8 cellular contexts compared by ENCODE assay signal in the genomic region with DNA sequence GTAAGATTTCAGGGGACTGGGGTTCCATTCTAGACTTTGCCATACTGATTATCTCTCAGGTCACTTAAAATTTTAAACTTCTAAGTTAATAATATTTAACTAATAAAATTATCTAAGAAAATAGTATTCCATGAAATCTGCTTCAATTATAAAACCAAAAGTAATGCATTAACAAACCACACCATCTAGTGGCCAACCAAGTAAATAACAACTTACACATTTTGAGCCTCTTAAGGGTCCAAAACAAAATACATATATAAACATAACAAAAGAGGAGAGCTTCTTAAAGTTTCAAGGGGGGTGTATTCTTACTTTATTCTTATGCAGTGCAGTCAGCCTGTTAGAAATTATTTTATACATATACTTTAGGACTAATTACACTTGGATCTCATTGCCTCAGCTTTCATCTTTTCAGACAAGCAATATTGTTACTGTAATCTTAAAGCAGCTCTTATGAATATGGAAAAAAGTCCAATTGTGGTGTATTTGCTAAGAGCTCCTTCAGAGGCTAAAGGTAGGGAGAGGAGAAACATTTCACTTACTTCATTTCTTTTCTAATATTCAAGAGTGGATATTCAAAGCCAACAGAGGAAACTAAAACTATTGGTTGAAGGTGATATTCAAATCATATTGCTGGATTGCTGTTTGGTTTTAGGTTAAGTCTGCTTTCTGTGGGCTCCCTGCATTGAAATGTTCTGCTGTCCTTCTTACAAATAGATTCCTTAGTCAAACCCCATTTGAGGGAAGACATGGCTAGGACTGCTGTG.
A peak's percentile ranks its signal among the peaks of the same experiment; 100 is the strongest.
DNase-seq lines count a peak whose midpoint lies in the region; ATAC-seq, FAIRE-seq and TF ChIP-seq lines count a peak whose summit lies in the region.

No MANE protein-coding gene starts in this region.

- peak; percentile 14 for DNase-seq in A172 (ENCODE audit: low spot score)
- no peak for DNase-seq in GM12864 (ENCODE audit: low read depth)
- DNase-seq in NCI-H146 (lab: John Stamatoyannopoulos, UW), result peak; percentile 2
- DNase-seq in astrocyte of the spinal cord (ENCODE audit: low read depth, low spot score), result peak; percentile 60
- no peak for DNase-seq in left lung
- no peak for DNase-seq in GM19239 (ENCODE audit: insufficient read length, low spot score)
- no peak for DNase-seq in OCI-M2 (lab: John Stamatoyannopoulos, UW; ENCODE audit: unreplicated experiment)

- intact Hi-C loops in left lung (cut with DNase I), result no loop called here

- H3K27ac ChIP-seq in left lung, result no peak overlapping the region

- peaks cover 0 to 6% of the 10 kb centered on the region in 2 donors for H3K36me3 ChIP-seq in left lung

- H3K27me3 ChIP-seq in left lung, result no peaks in the 10 kb centered on the region

- TF ChIP-seq CTCF in GM12864 (IDR thresholded peaks at IDR 0.05; ENCODE audit: low read depth, low read length, missing control alignments) (peak; percentile 30), astrocyte of the spinal cord (IDR thresholded peaks at IDR 0.05; ENCODE audit: low read depth, low read length) (peak; percentile 59), left lung (IDR thresholded peaks at IDR 0.05) (peak; percentile 52 to 56)

- in situ Hi-C loops in astrocyte of the spinal cord (cut with HindIII; ENCODE audit: low sequenced_read_pairs), result no loop called here

- H3K4me3 ChIP-seq in GM12864 (ENCODE audit: low read depth, low read length) (no peak overlapping the region), astrocyte of the spinal cord (ENCODE audit: low read depth, low read length) (no peak overlapping the region), left lung (no peak overlapping the region)

- no peaks in the 10 kb centered on the region for H3K4me1 ChIP-seq in left lung

- no peak for FAIRE-seq in GM19239 (lab: Jason Lieb, UNC)

- ATAC-seq in HG02571 (IDR thresholded peaks at IDR 0.05; ENCODE audit: unreplicated experiment) (peak; percentile 35), left lung (peak; percentile 78)

- no peaks in the 10 kb centered on the region for H3K9me3 ChIP-seq in left lung

Comparison
In these comparisons a context has a peak if more than half of its experiments do, and no peak if none do; other contexts are left out.
1. DNase-seq: peak in A172 (single experiment), NCI-H146 (single experiment) and astrocyte of the spinal cord (single experiment); none in GM12864 (single experiment), left lung (0 of 2), GM19239 (single experiment) and OCI-M2 (single experiment).
2. Peak in every context shown above with its lines, with median percentiles within 50 percentile points of each other: CTCF ChIP-seq.